Comparison of ENCODE assay signal across 1 cellular context in the genomic region with DNA sequence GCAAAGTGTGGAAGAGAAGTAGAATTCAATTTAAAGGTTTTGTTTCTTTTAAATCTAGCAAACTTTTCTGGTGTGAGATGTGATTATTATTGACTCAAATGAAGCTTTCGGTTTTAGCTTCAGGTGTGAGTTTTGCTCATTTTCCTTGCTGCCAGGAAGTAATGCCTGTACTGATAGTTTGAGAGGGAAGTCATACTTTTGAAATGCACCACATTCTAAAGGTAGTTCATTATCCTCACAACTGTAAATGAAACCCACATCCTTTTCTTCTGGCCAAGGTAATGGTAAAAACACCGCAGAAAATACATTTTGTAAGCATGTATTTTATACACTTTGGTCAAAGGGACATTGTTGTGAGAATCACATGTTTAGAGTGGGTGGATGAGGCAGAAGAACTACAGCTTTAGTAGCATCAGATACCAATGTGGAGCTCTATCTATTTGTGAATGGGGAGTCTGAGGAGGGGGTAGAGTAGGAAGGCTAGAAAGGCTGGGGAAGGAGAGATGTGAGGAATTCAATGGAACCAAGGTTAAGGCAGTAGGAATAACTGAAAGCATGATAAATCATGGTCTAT.
TF ChIP-seq lines count a peak whose summit lies in the region.

No MANE protein-coding gene starts in this region.

TF ChIP-seq in IMR-90, 13 proteins besides CTCF, POLR2A, EP300 and RAD21 (continued from another document):
- TF ChIP-seq, protein P1, sequence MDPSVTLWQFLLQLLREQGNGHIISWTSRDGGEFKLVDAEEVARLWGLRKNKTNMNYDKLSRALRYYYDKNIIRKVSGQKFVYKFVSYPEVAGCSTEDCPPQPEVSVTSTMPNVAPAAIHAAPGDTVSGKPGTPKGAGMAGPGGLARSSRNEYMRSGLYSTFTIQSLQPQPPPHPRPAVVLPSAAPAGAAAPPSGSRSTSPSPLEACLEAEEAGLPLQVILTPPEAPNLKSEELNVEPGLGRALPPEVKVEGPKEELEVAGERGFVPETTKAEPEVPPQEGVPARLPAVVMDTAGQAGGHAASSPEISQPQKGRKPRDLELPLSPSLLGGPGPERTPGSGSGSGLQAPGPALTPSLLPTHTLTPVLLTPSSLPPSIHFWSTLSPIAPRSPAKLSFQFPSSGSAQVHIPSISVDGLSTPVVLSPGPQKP (IDR thresholded peaks at IDR 0.05; ENCODE audit: borderline replicate concordance, low read depth, low read length) = no peak
- TF ChIP-seq MAZ (IDR thresholded peaks at IDR 0.05; ENCODE audit: borderline replicate concordance, low read depth, low read length) (no peak), CHD1 (IDR thresholded peaks at IDR 0.05; ENCODE audit: low read depth, low read length) (no peak), MAFK (IDR thresholded peaks at IDR 0.05; ENCODE audit: low read depth, low read length) (no peak)
TF ChIP-seq in IMR-90: peak in this region for 0.
